ENCODE assay signal across 8 cellular contexts in genomic region chr6:1316482-1317220, GRCh38. TPM values are rescaled to one million over a fixed set of nuclear protein-coding genes. Genes with fewer than 3 reads are reported as not detected.
A peak's percentile ranks its signal among the peaks of the same experiment; 100 is the strongest.
DNase-seq lines count a peak whose midpoint lies in the region; ATAC-seq, FAIRE-seq and TF ChIP-seq lines count a peak whose summit lies in the region.

No MANE protein-coding gene starts in this region.

- H4K8ac ChIP-seq in H1 (ENCODE audit: extremely low read depth, insufficient read depth, low read length) = no peak overlapping the region

- ATAC-seq in CD8-positive, alpha-beta T cell = no peak

- H4K20me1 ChIP-seq in MM.1S (ENCODE audit: insufficient read depth, low read length) (no peaks in the 10 kb centered on the region), H1 (replicated peaks in 1 of 2; ENCODE audit: control insufficient read depth in 1 of 2, insufficient read depth in 2 of 2, low read length in 2 of 2) (peaks cover 6 to 13% of the 10 kb centered on the region in 2 experiments)

- H2BK12ac ChIP-seq in H1 (ENCODE audit: low read depth, low read length) = 0 out of 2 replicates have a peak overlapping the region, but pooled peaks have one; percentile 9

- H2BK20ac ChIP-seq in H1 (ENCODE audit: low read length) = no peak overlapping the region

- H3K9me3 Mint-ChIP-seq in CD8-positive, alpha-beta T cell = no peaks in the 10 kb centered on the region

- H3K14ac ChIP-seq in H1 (ENCODE audit: insufficient read length) = no peak overlapping the region

- no peak overlapping the region for H3K56ac ChIP-seq in H1 (replicated peaks; ENCODE audit: insufficient read length, low read depth, low read length)

- POLR2A ChIA-PET in CD8-positive, alpha-beta T cell (lab: Charles Lee) = no interaction called here
- POLR2A ChIA-PET in H1 (lab: Charles Lee; ENCODE audit: partially characterized antibody) = interaction anchor here (0.7 kb wide), 1 partner anchor 46 kb away, joined by 3 read pairs; no protein-coding TSS in a partner anchor

- FAIRE-seq in H1 (lab: Jason Lieb, UNC) = no peak
- FAIRE-seq in GM12891 (lab: Jason Lieb, UNC) = no peak

- no peak overlapping the region for H3K27ac ChIP-seq in CD8-positive, alpha-beta T cell (ENCODE audit: low read depth, low read length)
- H3K27ac ChIP-seq in MM.1S (ENCODE audit: low read length) (no peak overlapping the region), H1 (ENCODE audit: low read depth, low read length) (no peak overlapping the region), ovary (no peak overlapping the region)

- intact Hi-C loops in CD8-positive, alpha-beta T cell (cut with DNase I, micrococcal nuclease) = no loop called here
- intact Hi-C loops in ovary (cut with DNase I) = no loop called here

- H3K4me3 Mint-ChIP-seq in CD8-positive, alpha-beta T cell = peak overlapping the region; percentile 77

- no peaks in the 10 kb centered on the region for H3K79me1 ChIP-seq in H1 (ENCODE audit: low read depth, low read length)

- H3K9ac ChIP-seq in MM.1S (ENCODE audit: low read length) (no peak overlapping the region), H1 (replicated peaks in 1 of 4; ENCODE audit: extremely low read depth in 1 of 4, low read depth in 3 of 4, low read length in 3 of 4) (no peak overlapping the region)

- TF ChIP-seq RAD21 in H1 (IDR thresholded peaks at IDR 0.05 in 1 of 2, conservative IDR thresholded peaks at IDR 0.05 in 1 of 2; ENCODE audit: low read depth in 2 of 2, low read length in 2 of 2) = peak; percentile 1 to 33; a peak in 1 of 4 replicates

- H3K4me1 Mint-ChIP-seq in CD8-positive, alpha-beta T cell (ENCODE audit: low read depth) = peaks cover 23% of the 10 kb centered on the region

- no peaks in the 10 kb centered on the region for H3K9me3 ChIP-seq in CD8-positive, alpha-beta T cell (ENCODE audit: low read length)
- no peaks in the 10 kb centered on the region for H3K9me3 ChIP-seq in MM.1S (replicated peaks; ENCODE audit: insufficient read depth, low read length)
- peaks cover 0 to 3% of the 10 kb centered on the region in 2 experiments; a peak in 1 of 4 replicates for H3K9me3 ChIP-seq in H1 (ENCODE audit: insufficient read depth in 2 of 2, low read depth in 1 of 2, low read length in 1 of 2)
- H3K9me3 ChIP-seq in ovary = no peaks in the 10 kb centered on the region

- peaks cover 33% of the 10 kb centered on the region for H3K27me3 Mint-ChIP-seq in CD8-positive, alpha-beta T cell (ENCODE audit: low read depth)

- H3K27me3 ChIP-seq in CD8-positive, alpha-beta T cell (ENCODE audit: insufficient read depth, low read length) = no peaks in the 10 kb centered on the region
- H3K27me3 ChIP-seq in MM.1S (replicated peaks; ENCODE audit: insufficient read depth, low read length) (peaks cover 25% of the 10 kb centered on the region), H1 (replicated peaks in 1 of 4; ENCODE audit: control insufficient read depth in 3 of 4, extremely low read depth in 1 of 4, insufficient read depth in 3 of 4, low read length in 3 of 4) (peaks cover 48 to 50% (median 50%) of the 10 kb centered on the region in 4 experiments), ovary (no peaks in the 10 kb centered on the region)

- H3K23me2 ChIP-seq in H1 (ENCODE audit: low read depth, low read length) = peaks cover 12% of the 10 kb centered on the region; the same call in 1 of the 2 replicates

- H3K18ac ChIP-seq in H1 (ENCODE audit: extremely low read depth, low read length) = no peak overlapping the region

- H3K27ac Mint-ChIP-seq in CD8-positive, alpha-beta T cell = no peak overlapping the region

- in situ Hi-C loops in KBM-7 (cut with MboI; ENCODE audit: low pct_unique_long_range_greater_than_20kb, low sequenced_read_pairs) = no loop called here

- no peak overlapping the region for H3K23ac ChIP-seq in H1 (ENCODE audit: insufficient read length)

- TF ChIP-seq CTCF in CD8-positive, alpha-beta T cell (IDR thresholded peaks at IDR 0.05) = no peak
- TF ChIP-seq CTCF in MM.1S (IDR thresholded peaks at IDR 0.05; ENCODE audit: low read length) (no peak), H1 (IDR thresholded peaks at IDR 0.05; ENCODE audit: control extremely low read depth in 1 of 3, insufficient read depth in 1 of 3, low read depth in 1 of 3, low read length in 3 of 3) (no peak), ovary (IDR thresholded peaks at IDR 0.05) (no peak)

- H4K91ac ChIP-seq in H1 (replicated peaks; ENCODE audit: insufficient read length, low read length) = no peak overlapping the region

- no peaks in the 10 kb centered on the region for H3K36me3 Mint-ChIP-seq in CD8-positive, alpha-beta T cell

- H3K4me2 ChIP-seq in MM.1S (ENCODE audit: low read depth, low read length) (peak overlapping the region; percentile 62; the same call in 1 of the 2 replicates), H1 (ENCODE audit: insufficient read depth in 1 of 2, low read depth in 2 of 2, low read length in 2 of 2) (peak overlapping the region; percentile 52 to 62)

- H2AFZ ChIP-seq in MM.1S (ENCODE audit: low read length) = no peak overlapping the region
- H2AFZ ChIP-seq in H1 (ENCODE audit: low read length) = no peak overlapping the region

- H3K4me1 ChIP-seq in CD8-positive, alpha-beta T cell (ENCODE audit: insufficient read depth, low read length) = peaks cover 4% of the 10 kb centered on the region
- no peaks in the 10 kb centered on the region for H3K4me1 ChIP-seq in MM.1S (ENCODE audit: low read length)
- H3K4me1 ChIP-seq in H1 (replicated peaks in 1 of 4; ENCODE audit: control insufficient read depth in 3 of 4, insufficient read depth in 4 of 4, low read length in 3 of 4) = peaks cover 0 to 13% (median 4%) of the 10 kb centered on the region in 4 experiments; a peak in 4 of 7 replicates
- peaks cover under 1% of the 10 kb centered on the region for H3K4me1 ChIP-seq in ovary (ENCODE audit: insufficient read depth)

- no peak for TF ChIP-seq EP300 in H1 (IDR thresholded peaks at IDR 0.05; ENCODE audit: borderline replicate concordance in 1 of 2, low read depth in 2 of 2, low read length in 2 of 2)
- no peak for TF ChIP-seq EP300 in ovary (IDR thresholded peaks at IDR 0.05)

- H3K4me3 ChIP-seq in CD8-positive, alpha-beta T cell (ENCODE audit: low read depth, low read length) = peak overlapping the region; percentile 45
- peak overlapping the region; percentile 50; the same call in 1 of the 2 replicates for H3K4me3 ChIP-seq in MM.1S (ENCODE audit: low read length)
- H3K4me3 ChIP-seq in H1 (ENCODE audit: extremely low read depth in 1 of 4, insufficient read depth in 2 of 4, low read depth in 3 of 4, low read length in 4 of 4) = peak overlapping the region; percentile 15 to 54 (median 34); a peak in 6 of 8 replicates
- H3K4me3 ChIP-seq in ovary = peak overlapping the region; percentile 31

- no peaks in the 10 kb centered on the region for H3K36me3 ChIP-seq in CD8-positive, alpha-beta T cell (ENCODE audit: insufficient read depth, low read length)
- H3K36me3 ChIP-seq in MM.1S (replicated peaks; ENCODE audit: insufficient read depth, low read length) (no peaks in the 10 kb centered on the region), H1 (ENCODE audit: control insufficient read depth in 2 of 4, insufficient read depth in 4 of 4, low read length in 3 of 4) (no peaks in the 10 kb centered on the region; a peak in 1 of 8 replicates), ovary (no peaks in the 10 kb centered on the region)

- no peak overlapping the region for H2BK5ac ChIP-seq in H1 (ENCODE audit: low read depth, low read length)

- WGBS in H1 (ENCODE audit: extremely low coverage in 1 of 2, insufficient coverage in 1 of 2, insufficient read length in 1 of 2, insufficient replicate concordance in 2 of 2, low coverage in 1 of 2, low lambda C conversion rate in 2 of 2, missing lambda C conversion rate in 1 of 2), 2 experiments = 11% methylated on average over 19 of the region's 46 CpGs; no CpG with 5 or more reads in 1 of the 2 experiments
- 1 to 2% (median 1%) methylated on average over 24 to 37 of the region's 46 CpGs for WGBS in ovary, 3 donors

- no peak for TF ChIP-seq POLR2A in H1 (IDR thresholded peaks at IDR 0.05; ENCODE audit: control extremely low read depth in 1 of 2, low read depth in 2 of 2, low read length in 2 of 2)
- TF ChIP-seq POLR2A in ovary (IDR thresholded peaks at IDR 0.05) = no peak
- TF ChIP-seq POLR2A in GM12891 (IDR thresholded peaks at IDR 0.05; ENCODE audit: low read depth, low read length) = no peak

- no peak overlapping the region for H4K5ac ChIP-seq in H1 (ENCODE audit: insufficient read length, low read depth, low read length)

- no peak for DNase-seq in CD8-positive, alpha-beta T cell
- DNase-seq in MM.1S (no peak), H1 (ENCODE audit: low read depth in 1 of 2, low spot score in 2 of 2) (peak in 1 of 2 experiments; percentile 63), ovary (no peak), cerebellar cortex (ENCODE audit: low spot score) (no peak), GM12891 (ENCODE audit: insufficient read length, low spot score) (no peak), KBM-7 (no peak)
- no peak for DNase-seq in stimulated activated CD4-positive, alpha-beta T cell treated with anti-CD3 and anti-CD28 coated beads, Interleukin-4, amount 100 ng/mL, for 1 hour

- H3K9me2 ChIP-seq in MM.1S (replicated peaks; ENCODE audit: insufficient read depth, low read length) = no peaks in the 10 kb centered on the region

- H2BK15ac ChIP-seq in H1 (ENCODE audit: low read length) = no peak overlapping the region

- no peak overlapping the region for H2AK5ac ChIP-seq in H1 (ENCODE audit: low read depth, low read length)

- H3F3A ChIP-seq in MM.1S (ENCODE audit: insufficient read depth, low read length) = no peaks in the 10 kb centered on the region; the same call in 1 of the 2 replicates

- CTCF ChIA-PET in CD8-positive, alpha-beta T cell (lab: Charles Lee) = no interaction called here
- CTCF ChIA-PET in H1 (lab: Charles Lee; ENCODE audit: partially characterized antibody) = interaction anchor here (0.6 to 2.0 kb wide), 6 partner anchors 20 to 405 kb away, joined by 3 to 6 read pairs (median 3); no protein-coding TSS in a partner anchor

- no peak overlapping the region for H2BK120ac ChIP-seq in H1 (replicated peaks; ENCODE audit: low read depth, low read length)

- H3K79me2 ChIP-seq in MM.1S (ENCODE audit: low read length) (no peaks in the 10 kb centered on the region), H1 (ENCODE audit: control insufficient read depth in 1 of 2, insufficient read depth in 2 of 2, low read length in 2 of 2) (no peaks in the 10 kb centered on the region)

- no peak overlapping the region for H3K4ac ChIP-seq in H1 (replicated peaks; ENCODE audit: insufficient read length, low read depth, low read length)

RNA-seq across cellular contexts. Expression of gene FOXQ1, which starts 4.8 kb away (rescaled TPM):
- not detected for total RNA-seq in CD8-positive, alpha-beta T cell
- total RNA-seq in H1 (2021; fragmentation: NEBNext Ultra II Directional; extraction: Animal tissue kit (Norgen Biotek cat#: 25700)) = not detected in 2 replicates
- polyA plus RNA-seq in H1 (2011; rRNA removed) (0.03 TPM in 2 replicates), ovary (under 1 TPM; 0.07 TPM)
- polyA plus RNA-seq in H1 (2011; cell fraction: cytosol; rRNA removed) = 0.05 TPM
- polyA plus RNA-seq in H1 (2011; cell fraction: nucleus; rRNA removed) = not detected
- 0.14 TPM in 1 of 4 replicates, not detected in the others for polyA plus RNA-seq in H1 (2012, experiment 1 of 2)
- polyA plus RNA-seq in H1 (2012, experiment 2 of 2) = 0.17 TPM
- polyA plus RNA-seq in H1 (2013, experiment 1 of 2) = 0.06 TPM
- polyA plus RNA-seq in H1 (2013, experiment 2 of 2) = 0.06 TPM
- not detected in 2 replicates for polyA minus RNA-seq in H1 (2011; rRNA and poly(A)+ RNA removed)
- polyA minus RNA-seq in H1 (2011; cell fraction: cytosol; rRNA and poly(A)+ RNA removed) = not detected
- polyA minus RNA-seq in H1 (2011; cell fraction: nucleus; rRNA and poly(A)+ RNA removed) = 0.30 TPM
- 1 to 10 TPM in 3 of 7 donors, under 1 TPM in 3, not detected in 1; 0.18 to 4.3 (median 1.0) TPM for total RNA-seq in ovary
- polyA plus RNA-seq in GM12891 (2012; ENCODE audit: low read depth, missing spikeins) = not detected
